ENCODE assay signal across 18 cellular contexts in the genomic region with DNA sequence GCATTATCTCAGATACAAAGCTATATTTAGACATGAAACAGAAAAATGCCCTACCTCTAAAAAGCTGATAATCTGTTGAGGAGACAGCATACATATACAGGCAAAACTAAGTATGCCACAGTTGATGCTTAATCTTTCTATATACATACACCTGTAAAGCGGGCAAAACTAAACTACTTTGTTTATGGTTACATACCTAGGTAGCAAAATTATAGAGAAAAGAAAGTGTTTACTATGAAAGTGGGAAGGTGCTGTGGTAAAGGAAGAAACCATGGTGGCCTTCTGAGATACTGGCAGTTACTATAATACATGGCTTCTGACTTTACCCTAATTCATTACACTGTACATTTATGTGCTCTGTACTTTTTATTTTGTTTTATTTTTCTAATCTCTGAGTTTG. TPM values are rescaled to one million over a fixed set of nuclear protein-coding genes. Genes with fewer than 3 reads are reported as not detected.
"Had no signal": no experiment of that assay in that cellular context is flagged by ENCODE, and none has a peak within 500 bp of the region (broad histone marks: within the 10 kb centered on the region; RNA-seq: fewer than 3 reads in every experiment).

No MANE protein-coding gene starts in this region.

- H3K4me1 ChIP-seq: esophagus muscularis mucosa, gastroesophageal sphincter, left lung, tibial artery had no signal

- H3K27ac ChIP-seq: esophagus muscularis mucosa, gastroesophageal sphincter, left lung, tibial artery, VCaP had no signal

- ATAC-seq: gastroesophageal sphincter, left lung had no signal

- H3K9me3 ChIP-seq: esophagus muscularis mucosa, gastroesophageal sphincter, heart left ventricle, left lung, tibial artery had no signal

- FAIRE-seq: endothelial cell of umbilical vein had no signal

- DNase-seq: activated CD4-positive, CD25-positive, alpha-beta regulatory T cell treated with anti-CD3 and anti-CD28 coated beads, Interleukin-2, amount 50 U/mL, for 72 hours; activated CD8-positive, alpha-beta memory T cell treated with anti-CD3 and anti-CD28 coated beads for 24 hours; dermis blood vessel endothelial cell; effector memory CD4-positive, alpha-beta T cell; heart left ventricle; left lung; midbrain; posterior cingulate gyrus; retina; stimulated activated CD4-positive, alpha-beta T cell treated with anti-CD3 and anti-CD28 coated beads, Interleukin-2, amount 100 ng/mL, for 24 hours; stimulated activated naive CD4-positive, alpha-beta T cell treated with Interleukin-2 at 50 U/mL for 16 hours; tibial artery had no signal

- H3K27me3 ChIP-seq: esophagus muscularis mucosa, gastroesophageal sphincter, heart left ventricle, left lung, tibial artery had no signal

- H3K36me3 ChIP-seq: left lung had no signal

- H3K4me3 ChIP-seq: esophagus muscularis mucosa, gastroesophageal sphincter, heart left ventricle, left lung, tibial artery had no signal

RNA-seq across cellular contexts. Expression of a gene that starts 36.0 kb away (rescaled TPM):
- total RNA-seq: chondrocyte, endothelial cell of umbilical vein, gastroesophageal sphincter, lung microvascular endothelial cell had no signal

RNA-seq across cellular contexts. Expression of a gene that starts 43.1 kb away (rescaled TPM):
- total RNA-seq: chondrocyte, lung microvascular endothelial cell had no signal
